2 cellular contexts compared by ENCODE assay signal in the genomic region with DNA sequence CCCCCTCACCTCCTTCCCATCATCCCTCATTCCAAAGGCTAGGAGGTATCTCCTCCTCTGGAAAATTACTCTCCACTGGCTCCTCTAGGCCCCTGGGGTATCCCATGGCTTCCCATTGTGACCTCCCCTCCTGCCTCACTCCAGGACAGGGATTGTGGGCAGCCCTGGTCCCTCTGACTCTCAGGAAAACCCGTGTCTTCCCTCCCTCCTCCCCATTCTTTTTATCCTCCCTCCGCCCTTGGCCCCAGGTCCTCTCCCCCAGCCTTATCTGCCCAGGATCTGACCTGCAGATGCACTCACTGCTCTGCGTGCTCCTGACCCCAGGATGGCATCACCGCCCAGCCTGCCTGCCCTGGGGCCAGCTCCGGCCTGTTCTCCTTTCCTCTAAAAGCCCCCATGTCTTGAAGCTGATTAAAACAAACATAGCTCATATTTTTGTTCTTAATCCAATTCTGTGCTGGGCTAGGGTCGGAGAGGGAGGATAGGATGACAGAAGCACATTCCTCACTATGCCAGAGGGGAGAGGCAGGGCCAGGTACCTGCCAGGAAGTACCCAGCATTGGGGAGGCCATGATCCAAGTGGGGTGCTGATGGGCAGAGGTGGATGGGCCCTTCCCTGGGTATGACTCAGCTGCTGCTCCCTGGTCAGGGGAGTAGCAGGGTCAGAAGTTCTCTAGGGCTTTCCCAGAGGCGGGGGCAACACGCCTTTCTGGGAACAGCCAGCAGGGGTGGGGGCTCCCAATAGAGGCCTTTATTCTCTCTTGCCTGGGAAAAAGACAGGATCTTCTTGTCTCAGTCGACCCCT.
A peak's percentile ranks its signal among the peaks of the same experiment; 100 is the strongest.
TF ChIP-seq lines count a peak whose summit lies in the region.

No MANE protein-coding gene starts in this region.

TF ChIP-seq in A549, 52 proteins besides CTCF, POLR2A, EP300 and RAD21:
- TF ChIP-seq JUNB (IDR thresholded peaks at IDR 0.05) (no peak), GATA3 (IDR thresholded peaks at IDR 0.05; ENCODE audit: borderline replicate concordance) (0 out of 2 replicates have a peak, but pooled peaks have one; percentile 38)

TF ChIP-seq in K562, 482 proteins besides CTCF, POLR2A, EP300 and RAD21:
- TF ChIP-seq NFE2 (IDR thresholded peaks at IDR 0.05; ENCODE audit: low read depth) (0 out of 2 replicates have a peak, but pooled peaks have one; percentile 42), ZNF263 (CRISPR knock-in tag; IDR thresholded peaks at IDR 0.05; ENCODE audit: borderline replicate concordance) (peak; percentile 74), CBFA2T2 (conservative IDR thresholded peaks at IDR 0.05) (no peak), NR2C2 (CRISPR knock-in tag; IDR thresholded peaks at IDR 0.05) (no peak), NR2C2 (tag; IDR thresholded peaks at IDR 0.05) (peak; percentile 59; the same call in 1 of the 2 replicates)
